ENCODE assay signal across 14 cellular contexts in the genomic region with DNA sequence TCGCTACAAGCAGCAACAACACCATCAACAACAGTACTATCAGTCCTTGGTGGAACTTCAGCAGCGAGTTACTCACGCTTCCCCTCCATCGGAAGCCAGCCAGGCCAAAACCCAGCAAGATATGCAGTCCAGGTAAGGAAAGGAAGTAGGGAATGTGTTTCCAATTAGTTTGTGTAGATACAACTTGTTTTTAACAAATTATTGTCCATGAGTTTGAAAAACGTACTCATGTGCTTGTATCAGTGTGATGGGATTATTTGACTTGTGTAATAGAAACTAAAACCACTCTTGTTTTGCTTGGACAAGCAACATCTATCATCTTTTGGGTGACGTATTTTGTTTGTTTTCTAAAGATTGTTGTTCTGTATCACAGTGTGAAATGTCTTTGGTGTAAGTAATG.
"Had no signal": no experiment of that assay in that cellular context is flagged by ENCODE, and none has a peak within 500 bp of the region (broad histone marks: within the 10 kb centered on the region; RNA-seq: fewer than 3 reads in every experiment).

No MANE protein-coding gene starts in this region.

- H3K4me3 ChIP-seq: body of pancreas, transverse colon had no signal

- H3K27me3 ChIP-seq: body of pancreas, transverse colon had no signal

- H3K27ac Mint-ChIP-seq: activated CD8-positive, alpha-beta T cell treated with anti-CD3 and anti-CD28 coated beads for 36 hours; activated naive CD8-positive, alpha-beta T cell; activated T-cell treated with anti-CD3 and anti-CD28 coated beads, Interleukin-2, amount 50 U/mL, for 72 hours; stimulated activated effector memory CD8-positive, alpha-beta T cell treated with anti-CD3 and anti-CD28 coated beads, Interleukin-12 subunit alpha, Interleukin-12 subunit beta, amount 100 ng/mL, for 72 hours; T-helper 17 cell had no signal

- DNase-seq: activated CD4-positive, alpha-beta T cell treated with anti-CD3 and anti-CD28 coated beads for 4 hours; activated CD8-positive, alpha-beta T cell treated with anti-CD3 and anti-CD28 coated beads for 36 hours; activated gamma-delta T cell; activated T-cell treated with anti-CD3 and anti-CD28 coated beads, Interleukin-2, amount 50 U/mL, for 72 hours; amniotic stem cell; body of pancreas; cortex of kidney; effector CD8-positive, alpha-beta T cell; foreskin fibroblast; T-helper 17 cell; transverse colon had no signal

- H3K4me3 Mint-ChIP-seq: activated CD8-positive, alpha-beta T cell treated with anti-CD3 and anti-CD28 coated beads for 36 hours; activated naive CD8-positive, alpha-beta T cell; activated T-cell treated with anti-CD3 and anti-CD28 coated beads, Interleukin-2, amount 50 U/mL, for 72 hours; central memory CD8-positive, alpha-beta T cell; stimulated activated effector memory CD8-positive, alpha-beta T cell treated with anti-CD3 and anti-CD28 coated beads, Interleukin-12 subunit alpha, Interleukin-12 subunit beta, amount 100 ng/mL, for 72 hours; T-helper 17 cell had no signal

- H3K36me3 Mint-ChIP-seq: activated naive CD8-positive, alpha-beta T cell; stimulated activated effector memory CD8-positive, alpha-beta T cell treated with anti-CD3 and anti-CD28 coated beads, Interleukin-12 subunit alpha, Interleukin-12 subunit beta, amount 100 ng/mL, for 72 hours had no signal

- H3K27ac ChIP-seq: body of pancreas, transverse colon had no signal

- H3K4me1 ChIP-seq: body of pancreas had no signal

- ATAC-seq: activated CD8-positive, alpha-beta T cell treated with anti-CD3 and anti-CD28 coated beads for 36 hours; activated T-cell treated with anti-CD3 and anti-CD28 coated beads, Interleukin-2, amount 50 U/mL, for 72 hours; body of pancreas; stimulated activated effector memory CD8-positive, alpha-beta T cell treated with anti-CD3 and anti-CD28 coated beads, Interleukin-12 subunit alpha, Interleukin-12 subunit beta, amount 100 ng/mL, for 72 hours; T-helper 17 cell had no signal

- H3K27me3 Mint-ChIP-seq: activated CD8-positive, alpha-beta T cell treated with anti-CD3 and anti-CD28 coated beads for 36 hours; activated naive CD8-positive, alpha-beta T cell; central memory CD8-positive, alpha-beta T cell; T-helper 17 cell had no signal

- H3K4me1 Mint-ChIP-seq: central memory CD8-positive, alpha-beta T cell; stimulated activated effector memory CD8-positive, alpha-beta T cell treated with anti-CD3 and anti-CD28 coated beads, Interleukin-12 subunit alpha, Interleukin-12 subunit beta, amount 100 ng/mL, for 72 hours; T-helper 17 cell had no signal
